Comparison of ENCODE assay signal across 1 cellular context in the genomic region with DNA sequence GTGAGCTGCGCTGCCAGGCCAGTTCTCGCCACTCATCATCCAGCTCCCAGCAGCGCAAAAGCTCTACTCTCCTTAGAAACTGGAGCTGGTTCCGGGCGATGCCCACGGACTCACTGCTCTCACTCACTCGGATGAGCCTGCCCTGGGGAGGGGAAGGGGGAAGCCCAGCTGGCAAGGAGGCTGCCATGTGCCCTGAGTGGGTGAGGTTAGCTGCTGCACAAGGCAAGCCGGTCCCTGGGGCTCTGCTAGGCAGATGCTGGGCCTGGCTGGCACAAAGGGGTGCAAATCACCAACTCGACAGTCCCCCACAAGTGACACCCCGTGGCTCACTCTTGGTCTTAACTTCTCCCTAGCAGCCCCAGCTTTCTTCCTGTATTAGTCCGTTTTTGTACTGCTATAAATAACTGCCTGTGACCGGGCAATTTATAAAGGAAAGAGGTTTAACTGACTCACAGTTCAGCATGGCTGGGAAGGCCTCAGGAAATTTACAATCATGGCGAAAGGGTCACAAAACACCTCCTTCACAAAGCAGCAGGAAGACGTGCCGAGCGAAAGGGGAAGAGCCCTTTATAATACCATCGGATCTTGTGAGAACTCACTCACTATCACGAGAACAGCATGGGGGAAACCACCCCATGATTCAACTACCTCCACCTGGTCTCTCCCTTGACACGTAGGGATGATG.
TF ChIP-seq lines count a peak whose summit lies in the region.

No MANE protein-coding gene starts in this region.

TF ChIP-seq in GM12878, 131 proteins besides CTCF, POLR2A, EP300 and RAD21 (continued from another document):
- TF ChIP-seq, protein P1, sequence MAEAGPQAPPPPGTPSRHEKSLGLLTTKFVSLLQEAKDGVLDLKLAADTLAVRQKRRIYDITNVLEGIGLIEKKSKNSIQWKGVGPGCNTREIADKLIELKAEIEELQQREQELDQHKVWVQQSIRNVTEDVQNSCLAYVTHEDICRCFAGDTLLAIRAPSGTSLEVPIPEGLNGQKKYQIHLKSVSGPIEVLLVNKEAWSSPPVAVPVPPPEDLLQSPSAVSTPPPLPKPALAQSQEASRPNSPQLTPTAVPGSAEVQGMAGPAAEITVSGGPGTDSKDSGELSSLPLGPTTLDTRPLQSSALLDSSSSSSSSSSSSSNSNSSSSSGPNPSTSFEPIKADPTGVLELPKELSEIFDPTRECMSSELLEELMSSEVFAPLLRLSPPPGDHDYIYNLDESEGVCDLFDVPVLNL (IDR thresholded peaks at IDR 0.05; ENCODE audit: low read depth, low read length): no peak
- TF ChIP-seq YY1 (IDR thresholded peaks at IDR 0.05; ENCODE audit: low read depth, low read length) (0 out of 2 replicates have a peak, but pooled peaks have one; percentile 22), POLR2AphosphoS5 (IDR thresholded peaks at IDR 0.05; ENCODE audit: low read length) (peak; percentile 86), CBFB (IDR thresholded peaks at IDR 0.05; ENCODE audit: low read depth) (0 out of 2 replicates have a peak, but pooled peaks have one; percentile 54), PML (IDR thresholded peaks at IDR 0.05; ENCODE audit: low read length) (0 out of 2 replicates have a peak, but pooled peaks have one; percentile 23), CHD2 (IDR thresholded peaks at IDR 0.05; ENCODE audit: borderline replicate concordance, low read depth, low read length) (peak; percentile 65; the same call in 1 of the 2 replicates), GABPA (IDR thresholded peaks at IDR 0.05; ENCODE audit: low read depth) (no peak)
